Comparison of ENCODE assay signal across 8 cellular contexts in the genomic region with DNA sequence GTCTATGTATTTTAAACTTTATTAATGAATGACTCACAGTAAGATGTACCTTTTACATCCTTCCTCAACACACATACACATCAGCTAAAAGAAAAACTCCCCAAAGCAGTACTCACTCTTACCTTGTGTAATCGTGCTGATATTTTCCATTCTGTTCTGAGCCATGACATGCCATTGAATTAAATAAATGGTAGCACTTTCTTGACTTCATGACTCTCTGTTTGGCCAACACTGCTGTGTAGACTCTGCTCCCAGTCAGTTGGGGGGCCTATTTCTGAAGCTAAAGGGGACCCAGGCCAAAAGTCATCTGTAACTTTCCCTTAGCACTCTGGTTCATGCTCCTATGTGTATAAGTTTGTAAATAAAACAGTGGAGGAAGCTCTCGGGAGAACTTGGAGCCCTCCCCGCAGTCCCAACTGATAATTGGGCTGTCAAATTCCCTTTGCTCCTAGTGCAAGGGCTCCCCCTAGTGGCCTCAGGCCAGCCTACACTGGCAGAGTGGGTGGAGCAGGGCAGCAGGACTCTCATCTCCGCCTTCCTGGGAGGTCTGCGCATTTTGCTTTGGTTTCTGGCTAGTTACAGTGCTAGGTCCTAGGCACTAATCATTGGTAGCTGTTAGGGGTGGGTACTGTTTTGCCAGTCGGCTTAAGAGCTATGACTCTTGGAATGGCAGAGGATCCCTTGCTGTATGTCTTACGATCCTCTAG. TPM values are rescaled to one million over a fixed set of nuclear protein-coding genes. Genes with fewer than 3 reads are reported as not detected.
DNase-seq lines count a peak whose midpoint lies in the region; ATAC-seq and TF ChIP-seq lines count a peak whose summit lies in the region.

No MANE protein-coding gene starts in this region.

- H3K4me3 ChIP-seq in LNCaP clone FGC (ENCODE audit: low read depth, low read length): no peak overlapping the region

- no peak overlapping the region for H2AFZ ChIP-seq in H9 (ENCODE audit: low read length)

- no peaks in the 10 kb centered on the region for H3K9me3 Mint-ChIP-seq in H9

- H4K20me1 ChIP-seq in H9 (ENCODE audit: control insufficient read depth, insufficient read depth, insufficient read length): no peaks in the 10 kb centered on the region

- H3K4ac ChIP-seq in H9 (ENCODE audit: low read depth, low read length): no peak overlapping the region

- no peaks in the 10 kb centered on the region for H3K79me1 ChIP-seq in H9 (ENCODE audit: insufficient read depth, low read depth, low read length, poor library complexity, severe bottlenecking)

- peak; percentile 96 for TF ChIP-seq CTCF in GM10248 (IDR thresholded peaks at IDR 0.05; ENCODE audit: control extremely low read depth, extremely low read depth, low read depth, missing control alignments)
- TF ChIP-seq CTCF in H9 (conservative IDR thresholded peaks at IDR 0.05): peak; percentile 98
- peak; percentile 96 for TF ChIP-seq CTCF in LNCaP clone FGC (IDR thresholded peaks at IDR 0.05; ENCODE audit: control insufficient read depth, extremely low read depth, insufficient read depth)

- no peak overlapping the region for H2BK15ac ChIP-seq in H9 (ENCODE audit: low read depth, low read length)

- H3K18ac ChIP-seq in H9 (ENCODE audit: insufficient read length, low read depth, low read length): no peak overlapping the region

- peaks cover 34 to 36% of the 10 kb centered on the region in 2 experiments for H3K4me1 Mint-ChIP-seq in H9

- H2BK20ac ChIP-seq in H9 (ENCODE audit: low read depth, low read length, poor library complexity, severe bottlenecking): no peak overlapping the region

- no peak overlapping the region; a peak in 1 of 7 replicates for H3K27ac Mint-ChIP-seq in H9

- no peaks in the 10 kb centered on the region for H3K27me3 ChIP-seq in H9 (ENCODE audit: insufficient read depth, low read length)

- H2BK120ac ChIP-seq in H9 (ENCODE audit: low read depth, low read length, poor library complexity, severe bottlenecking): no peak overlapping the region

- no peaks in the 10 kb centered on the region for H3K79me2 ChIP-seq in H9 (ENCODE audit: insufficient read depth, low read length)

- H4K8ac ChIP-seq in H9 (replicated peaks; ENCODE audit: insufficient read length, low read depth, low read length): no peak overlapping the region

- H3K9me3 ChIP-seq in H9 (ENCODE audit: control insufficient read depth, low read depth, low read length): no peaks in the 10 kb centered on the region

- intact Hi-C loops in Right ventricle myocardium inferior (cut with DNase I) (loop anchor here (1.0 kb wide), 1 partner anchor 63 kb away; no protein-coding TSS in a partner anchor), posterior vena cava (cut with DNase I) (no loop called here)

- no peaks in the 10 kb centered on the region for H3K4me1 ChIP-seq in H9 (ENCODE audit: insufficient read depth, low read length)

- CTCF ChIA-PET in GM10248 (lab: Yijun Ruan, JAX): interaction anchor here (0.7 to 4.0 kb wide), 22 partner anchors 10 to 1335 kb away, joined by 3 to 46 read pairs (median 3); no protein-coding TSS in a partner anchor

- H3K56ac ChIP-seq in H9 (ENCODE audit: insufficient read length, low read depth, low read length): no peak overlapping the region

- peaks cover 20% of the 10 kb centered on the region for H3K27me3 Mint-ChIP-seq in H9 (ENCODE audit: low read depth)

- no peak overlapping the region for H4K91ac ChIP-seq in H9 (ENCODE audit: insufficient read length, low read depth, low read length)

- no peak overlapping the region for H3K4me2 ChIP-seq in H9 (ENCODE audit: insufficient read depth, insufficient read length, low read length)

- no peak overlapping the region for H3K4me3 Mint-ChIP-seq in H9

- ATAC-seq in Right ventricle myocardium inferior (peak; percentile 54), GM18858 (IDR thresholded peaks at IDR 0.05; ENCODE audit: unreplicated experiment) (no peak)

- H3K9ac ChIP-seq in H9 (ENCODE audit: extremely low read depth, insufficient read length, low read length): no peak overlapping the region

- H3K14ac ChIP-seq in H9 (ENCODE audit: insufficient read depth, low read length): no peak overlapping the region

- H2AK5ac ChIP-seq in H9 (ENCODE audit: insufficient read length, low read length): no peak overlapping the region

- H3T11ph ChIP-seq in H9 (ENCODE audit: low read length): no peak overlapping the region

- H4K5ac ChIP-seq in H9 (ENCODE audit: insufficient read length, low read depth, low read length): no peak overlapping the region

- H2BK5ac ChIP-seq in H9 (ENCODE audit: insufficient read length, low read length): no peak overlapping the region

- POLR2A ChIA-PET in GM10248 (lab: Yijun Ruan, JAX): interaction anchor here (0.7 kb wide), 1 partner anchor 472 kb away, joined by 4 read pairs; no protein-coding TSS in a partner anchor

- no peaks in the 10 kb centered on the region for H3K36me3 Mint-ChIP-seq in H9 (ENCODE audit: insufficient read depth in 1 of 3, low read depth in 3 of 3)

- H3K23ac ChIP-seq in H9 (ENCODE audit: insufficient read length, low read depth, low read length): no peak overlapping the region

- WGBS in H9 (ENCODE audit: extremely low coverage, insufficient read length, low lambda C conversion rate): no CpG with 5 or more reads among the region's 7 CpGs

- H2BK12ac ChIP-seq in H9 (ENCODE audit: insufficient read length, low read depth, low read length): no peak overlapping the region

- no peak overlapping the region for H3K27ac ChIP-seq in H9 (ENCODE audit: insufficient read length, low read depth, low read length)

- DNase-seq in GM10248 (ENCODE audit: extremely low spot score): peak; percentile 80
- peak; percentile 89 for DNase-seq in H9
- no peak for DNase-seq in LNCaP clone FGC (ENCODE audit: low read depth)
- peak; percentile 53 for DNase-seq in SK-N-DZ (ENCODE audit: low spot score)
- DNase-seq in activated naive CD4-positive, alpha-beta T cell treated with anti-CD3 and anti-CD28 coated beads, Interleukin-2, amount 50 U/mL, for 16 hours: peak; percentile 62
- DNase-seq in Right ventricle myocardium inferior (ENCODE audit: missing footprints): peak; percentile 76
- DNase-seq in posterior vena cava (ENCODE audit: low spot score): peak; percentile 92

- H3K23me2 ChIP-seq in H9 (ENCODE audit: insufficient read length, low read depth, low read length, poor library complexity, severe bottlenecking): no peaks in the 10 kb centered on the region

RNA-seq across cellular contexts. Expression of gene FYB2, which starts 1.7 kb away (rescaled TPM):
- 0.33 and 0.48 TPM in 2 replicates for total RNA-seq in H9 (2021)
- polyA plus RNA-seq in SK-N-DZ (2014; cell fraction: cytosol; rRNA removed): not detected in 2 replicates
- polyA plus RNA-seq in SK-N-DZ (2014; cell fraction: nucleus; rRNA removed): not detected in 2 replicates
- total RNA-seq in Right ventricle myocardium inferior: 14.0 TPM
- total RNA-seq in posterior vena cava: not detected

RNA-seq across cellular contexts. Expression of gene C8A, which starts 33.7 kb away (rescaled TPM):
- not detected in 2 replicates for total RNA-seq in H9 (2021)
- polyA plus RNA-seq in SK-N-DZ (2014; cell fraction: cytosol; rRNA removed): not detected in 2 replicates
- not detected in 2 replicates for polyA plus RNA-seq in SK-N-DZ (2014; cell fraction: nucleus; rRNA removed)
- not detected for total RNA-seq in Right ventricle myocardium inferior
- not detected for total RNA-seq in posterior vena cava

Comparison
In these comparisons a context has a peak if more than half of its experiments do, and no peak if none do; other contexts are left out.
1. RNA of gene FYB2, which starts 1.7 kb away (total RNA-seq): 14.0 TPM in Right ventricle myocardium inferior (single experiment); 0.33 to 0.48 TPM in H9 and not detected in posterior vena cava; every median in the first group is over 10 times any median in the second.
2. Peak in every context shown above with its lines, with median percentiles within 50 percentile points of each other: CTCF ChIP-seq.